In the genomic region with DNA sequence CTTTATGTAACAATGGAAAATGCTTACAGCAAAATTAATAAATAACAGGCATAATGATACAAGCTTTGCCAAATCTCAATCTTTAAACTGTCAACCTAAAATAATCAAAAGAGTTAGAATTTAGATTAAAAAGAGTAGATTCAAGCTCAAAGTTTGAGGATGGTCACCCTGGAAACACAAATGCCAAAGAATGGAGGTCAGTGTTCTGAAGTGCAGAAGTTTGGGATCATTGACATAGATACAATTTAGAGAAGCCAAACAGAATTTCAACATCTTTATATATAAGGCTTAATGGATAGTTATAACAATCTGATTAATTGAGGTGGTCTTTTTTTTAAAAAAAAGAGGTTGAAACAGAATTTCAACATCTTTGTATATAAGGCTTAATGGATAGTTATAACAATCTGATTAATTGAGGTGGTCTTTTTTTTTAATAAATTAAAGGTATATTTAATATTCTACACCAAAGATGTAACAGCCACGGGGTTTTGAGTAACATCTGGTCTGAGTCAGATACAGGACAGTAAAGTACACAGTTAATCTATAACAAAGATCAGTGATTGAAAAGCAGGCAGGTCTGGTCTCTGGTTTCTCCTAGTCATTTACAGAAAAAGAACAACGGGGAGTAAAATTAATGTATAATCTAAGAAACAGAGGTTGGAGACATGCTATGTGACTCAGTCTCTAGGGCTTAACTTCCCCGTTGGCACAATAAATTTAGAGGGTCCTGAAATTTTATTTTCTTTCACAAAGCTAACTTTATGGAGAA, we compare ENCODE assay signal across 14 cellular contexts.
DNase-seq lines count a peak whose midpoint lies in the region; ATAC-seq lines count a peak whose summit lies in the region.
"Had no signal": no experiment of that assay in that cellular context is flagged by ENCODE, and none has a peak within 500 bp of the region (broad histone marks: within the 10 kb centered on the region; RNA-seq: fewer than 3 reads in every experiment).

No MANE protein-coding gene starts in this region.

- DNase-seq in kidney tubule cell (ENCODE audit: low spot score), result peak; percentile 91
- DNase-seq in NCI-H82 treated with DMSO at 0.1 percent for 48 hours (lab: John Stamatoyannopoulos, UW; ENCODE audit: unreplicated experiment), result no peak
- DNase-seq in NK-92 treated with Interleukin-12 subunit alpha and Interleukin-12 subunit beta, amount 100 ng/mL, for 24 hours (lab: John Stamatoyannopoulos, UW), result no peak
- DNase-seq in HK-2 (ENCODE audit: unreplicated experiment), result no peak
- DNase-seq in dedifferentiated amniotic fluid mesenchymal stem cell (ENCODE audit: extremely low spot score), result no peak
- DNase-seq: activated CD4-positive, alpha-beta T cell treated with anti-CD3 and anti-CD28 coated beads, Interleukin-2, amount 10 ng/mL, durations not matched to agents 7 days and 5 days; body of pancreas; CD4-positive, CD25-positive, alpha-beta regulatory T cell; NCI-H2029 treated with DMSO at 0.1 percent for 48 hours; stimulated activated naive CD4-positive, alpha-beta T cell had no signal

- ATAC-seq in GM19043 (IDR thresholded peaks at IDR 0.05; ENCODE audit: low read depth, unreplicated experiment) (peak; percentile 97), HG02610 (IDR thresholded peaks at IDR 0.05; ENCODE audit: unreplicated experiment) (peak; percentile 88), HG03196 (IDR thresholded peaks at IDR 0.05; ENCODE audit: unreplicated experiment) (peak; percentile 99)
- ATAC-seq: body of pancreas, GM23338 had no signal
